8 cellular contexts compared by ENCODE assay signal in genomic region chr17:59165933-59166342, GRCh38. TPM values are rescaled to one million over a fixed set of nuclear protein-coding genes. Genes with fewer than 3 reads are reported as not detected.
DNase-seq lines count a peak whose midpoint lies in the region; ATAC-seq and TF ChIP-seq lines count a peak whose summit lies in the region.

No MANE protein-coding gene starts in this region.

- POLR2A ChIA-PET in RWPE1 (lab: Yijun Ruan, JAX; ENCODE audit: low non-redundant PET) = no interaction called here

- intact Hi-C loops in ascending aorta (cut with DNase I) = no loop called here

- no peaks in the 10 kb centered on the region for H3K9me3 ChIP-seq in ascending aorta

- H3K27me3 ChIP-seq in ascending aorta = no peaks in the 10 kb centered on the region

- ATAC-seq in GM19455 (IDR thresholded peaks at IDR 0.05; ENCODE audit: unreplicated experiment) = no peak

- CTCF ChIA-PET in RWPE1 (lab: Yijun Ruan, JAX) = interaction anchor here (0.6 kb wide), 2 partner anchors 17 to 57 kb away, joined by 3 to 5 read pairs; no protein-coding TSS in a partner anchor

- no peak overlapping the region for H3K4me3 ChIP-seq in ascending aorta

- H3K27ac ChIP-seq in RWPE1 (no peak overlapping the region), ascending aorta (no peak overlapping the region)

- H3K4me1 ChIP-seq in ascending aorta = no peaks in the 10 kb centered on the region

- TF ChIP-seq CTCF in RWPE1 (conservative IDR thresholded peaks at IDR 0.05; ENCODE audit: low read depth) (peak; percentile 88), ascending aorta (IDR thresholded peaks at IDR 0.05) (peak in 2 of 3 experiments; percentile 9 to 32)

- DNase-seq in NCI-H510A treated with DMSO at 0.1 percent for 48 hours (lab: John Stamatoyannopoulos, UW) = peak; percentile 74
- DNase-seq in NCI-H510A (lab: John Stamatoyannopoulos, UW) = no peak
- DNase-seq in HK-2 (ENCODE audit: unreplicated experiment) = peak; percentile 23
- DNase-seq in RWPE1 (ENCODE audit: low spot score) = peak; percentile 57
- no peak for DNase-seq in ascending aorta (ENCODE audit: low spot score in 2 of 2)
- peak; percentile 57 for DNase-seq in iPS-NIHi11 (ENCODE audit: low spot score)
- DNase-seq in stimulated activated CD8-positive, alpha-beta memory T cell treated with anti-CD3 and anti-CD28 coated beads, Interleukin-15, amount 100 ng/mL, for 1 hour (ENCODE audit: low read depth) = peak; percentile 12

- no peaks in the 10 kb centered on the region for H3K36me3 ChIP-seq in ascending aorta

RNA-seq across cellular contexts. Expression of gene PRR11, which starts 10.4 kb away (rescaled TPM):
- total RNA-seq in ascending aorta = 0.11 TPM

RNA-seq across cellular contexts. Expression of gene SKA2, which starts 11.0 kb away (rescaled TPM):
- total RNA-seq in ascending aorta = 15.4 TPM

RNA-seq across cellular contexts. Expression of gene SMG8, which starts 43.9 kb away (rescaled TPM):
- 3.9 TPM for total RNA-seq in ascending aorta

RNA-seq across cellular contexts. Expression of gene GDPD1, which starts 54.4 kb away (rescaled TPM):
- not detected for total RNA-seq in ascending aorta

RNA-seq across cellular contexts. Expression of gene TRIM37, which starts 59.3 kb away (rescaled TPM):
- 15.0 TPM for total RNA-seq in ascending aorta

Comparison
In these comparisons a context has a peak if more than half of its experiments do, and no peak if none do; other contexts are left out.
1. DNase-seq: peak in NCI-H510A treated with DMSO at 0.1 percent for 48 hours (single experiment), HK-2 (single experiment), RWPE1 (single experiment), iPS-NIHi11 (single experiment) and stimulated activated CD8-positive, alpha-beta memory T cell treated with anti-CD3 and anti-CD28 coated beads, Interleukin-15, amount 100 ng/mL, for 1 hour (single experiment); none in NCI-H510A (single experiment) and ascending aorta (0 of 2).